18 cellular contexts compared by ENCODE assay signal in genomic region chr15:46251873-46252272, GRCh38.
DNase-seq lines count a peak whose midpoint lies in the region; ATAC-seq and TF ChIP-seq lines count a peak whose summit lies in the region.
"Had no signal": no experiment of that assay in that cellular context is flagged by ENCODE, and none has a peak within 500 bp of the region (broad histone marks: within the 10 kb centered on the region; RNA-seq: fewer than 3 reads in every experiment).

No MANE protein-coding gene starts in this region.

- no peaks in the 10 kb centered on the region for H3K9me3 ChIP-seq in osteoblast (ENCODE audit: low read depth, low read length)
- H3K9me3 ChIP-seq: esophagus squamous epithelium, lower lobe of right lung, MG63, thoracic aorta had no signal

- H3K27ac ChIP-seq in osteoblast (ENCODE audit: low read depth, low read length) = no peak overlapping the region
- H3K27ac ChIP-seq: esophagus squamous epithelium, lower lobe of right lung, thoracic aorta had no signal

- H3K79me2 ChIP-seq in osteoblast (ENCODE audit: insufficient read depth, low read length) = no peaks in the 10 kb centered on the region

- DNase-seq in DMS79 treated with DMSO at 0.1 percent for 48 hours (lab: John Stamatoyannopoulos, UW) (peak; percentile 30), NCI-H128 (lab: John Stamatoyannopoulos, UW; ENCODE audit: unreplicated experiment) (peak; percentile 3), NCI-H2171 (lab: John Stamatoyannopoulos, UW) (peak; percentile 69), SK-N-DZ (ENCODE audit: low spot score) (peak; percentile 72), amniotic stem cell (lab: John Stamatoyannopoulos, UW) (no peak), osteoblast (ENCODE audit: insufficient read length, low spot score, missing footprints) (no peak)
- DNase-seq: activated CD4-positive, alpha-beta T cell treated with anti-CD3 and anti-CD28 coated beads for 48 hours; activated T-cell treated with anti-CD3 and anti-CD28 coated beads, Interleukin-2, amount 50 U/mL, for 48 hours; cerebellar nuclear complex; esophagus squamous epithelium; foreskin melanocyte; KBM-7; lower lobe of right lung; MG63 had no signal

- H3K27me3 ChIP-seq in osteoblast (ENCODE audit: insufficient read depth, low read length) = no peaks in the 10 kb centered on the region
- H3K27me3 ChIP-seq: esophagus squamous epithelium, MG63 had no signal

- H3K4me2 ChIP-seq in osteoblast (ENCODE audit: insufficient read depth, low read length) = no peak overlapping the region

- no peak overlapping the region for H2AFZ ChIP-seq in osteoblast (ENCODE audit: low read length)

- no peak for TF ChIP-seq CTCF in osteoblast (IDR thresholded peaks at IDR 0.05; ENCODE audit: extremely low read depth, low read depth, low read length)

- no peaks in the 10 kb centered on the region for H4K20me1 ChIP-seq in osteoblast (ENCODE audit: insufficient read depth, low read length)

- no peaks in the 10 kb centered on the region for H3K4me1 ChIP-seq in osteoblast (ENCODE audit: insufficient read depth, low read length)
- H3K4me1 ChIP-seq: esophagus squamous epithelium, lower lobe of right lung had no signal

- ATAC-seq in HG02840 (IDR thresholded peaks at IDR 0.05; ENCODE audit: low FRiP score, unreplicated experiment) = no peak
- ATAC-seq: HCT116; lower lobe of right lung; natural killer cell treated with Interleukin-12 subunit alpha and Interleukin-12 subunit beta and Interleukin-15 and Interleukin-18, amount 100 ng/mL, for 72 hours had no signal

- no peaks in the 10 kb centered on the region for H3K36me3 ChIP-seq in osteoblast (ENCODE audit: insufficient read depth, low read length)
- H3K36me3 ChIP-seq: esophagus squamous epithelium, lower lobe of right lung, MG63, thoracic aorta had no signal

- no peak overlapping the region for H3K4me3 ChIP-seq in osteoblast (ENCODE audit: insufficient read depth, low read length)
- H3K4me3 ChIP-seq: esophagus squamous epithelium, lower lobe of right lung, MG63, thoracic aorta had no signal

Comparison
In these comparisons a context has a peak if more than half of its experiments do, and no peak if none do; other contexts are left out.
1. DNase-seq: peak in DMS79 treated with DMSO at 0.1 percent for 48 hours (single experiment), NCI-H128 (single experiment), NCI-H2171 (single experiment) and SK-N-DZ (single experiment); none in amniotic stem cell (single experiment) and osteoblast (single experiment).